In genomic region chr9:129460323-129461261, GRCh38 we compare ENCODE assay signal across 8 cellular contexts.
DNase-seq lines count a peak whose midpoint lies in the region; ATAC-seq, FAIRE-seq and TF ChIP-seq lines count a peak whose summit lies in the region.

No MANE protein-coding gene starts in this region.

- FAIRE-seq in kidney (lab: Jason Lieb, UNC), result no peak

- TF ChIP-seq POLR2A in GM18505 (IDR thresholded peaks at IDR 0.05; ENCODE audit: borderline replicate concordance, extremely low read depth, insufficient read depth, insufficient read length), result peak; percentile 78

- no peaks in the 10 kb centered on the region for H3K36me3 ChIP-seq in kidney (ENCODE audit: control insufficient read depth in 1 of 2, insufficient read depth in 2 of 2, low read length in 2 of 2)

- no peak for TF ChIP-seq CTCF in kidney (IDR thresholded peaks at IDR 0.05; ENCODE audit: borderline replicate concordance, extremely low read depth, insufficient read depth)

- peak overlapping the region; percentile 95 to 99 for H3K27ac ChIP-seq in kidney (ENCODE audit: low read depth in 2 of 2, low read length in 2 of 2)

- peaks cover 37 to 39% of the 10 kb centered on the region in 2 donors for H3K4me1 ChIP-seq in kidney (ENCODE audit: control insufficient read depth in 1 of 2, insufficient read depth in 1 of 2, low read depth in 1 of 2, low read length in 2 of 2)

- H3K9ac ChIP-seq in kidney (ENCODE audit: low read length in 2 of 2), result peak overlapping the region; percentile 44 to 92

- ATAC-seq in GM18505 (IDR thresholded peaks at IDR 0.05; ENCODE audit: unreplicated experiment), result peak; percentile 62
- peak; percentile 53 for ATAC-seq in HG03139 (IDR thresholded peaks at IDR 0.05; ENCODE audit: unreplicated experiment)
- ATAC-seq in HG02884 (IDR thresholded peaks at IDR 0.05; ENCODE audit: unreplicated experiment), result no peak

- peak; percentile 26 for DNase-seq in NCI-H345 treated with DMSO at 0.1 percent for 48 hours (lab: John Stamatoyannopoulos, UW; ENCODE audit: unreplicated experiment)
- peak; percentile 76 to 80 for DNase-seq in activated CD4-positive, alpha-beta T cell treated with anti-CD3 and anti-CD28 coated beads for 24 hours (ENCODE audit: low read depth in 2 of 2)
- peak; percentile 78 to 81 for DNase-seq in cerebellar nuclear complex (lab: John Stamatoyannopoulos, UW)
- peak; percentile 99 for DNase-seq in kidney
- DNase-seq in stimulated activated CD4-positive, alpha-beta T cell treated with anti-CD3 and anti-CD28 coated beads, Interleukin-12 subunit alpha, Interleukin-12 subunit beta, amount 100 ng/mL, for 4 hours, result peak; percentile 82

- no peaks in the 10 kb centered on the region for H3K9me3 ChIP-seq in kidney (ENCODE audit: control insufficient read depth in 1 of 2, low read length in 2 of 2)

- intact Hi-C loops in kidney (cut with DNase I), result no loop called here

- H3K4me3 ChIP-seq in kidney (ENCODE audit: low read length in 2 of 2), result peak overlapping the region; percentile 28 to 63

Comparison
In these comparisons a context has a peak if more than half of its experiments do, and no peak if none do; other contexts are left out.
1. DNase-seq: peak in every context shown above with its lines; median percentile 99 in kidney; 82 in stimulated activated CD4-positive, alpha-beta T cell treated with anti-CD3 and anti-CD28 coated beads, Interleukin-12 subunit alpha, Interleukin-12 subunit beta, amount 100 ng/mL, for 4 hours; 80 in cerebellar nuclear complex; 78 in activated CD4-positive, alpha-beta T cell treated with anti-CD3 and anti-CD28 coated beads for 24 hours; 26 in NCI-H345 treated with DMSO at 0.1 percent for 48 hours.